In the genomic region with DNA sequence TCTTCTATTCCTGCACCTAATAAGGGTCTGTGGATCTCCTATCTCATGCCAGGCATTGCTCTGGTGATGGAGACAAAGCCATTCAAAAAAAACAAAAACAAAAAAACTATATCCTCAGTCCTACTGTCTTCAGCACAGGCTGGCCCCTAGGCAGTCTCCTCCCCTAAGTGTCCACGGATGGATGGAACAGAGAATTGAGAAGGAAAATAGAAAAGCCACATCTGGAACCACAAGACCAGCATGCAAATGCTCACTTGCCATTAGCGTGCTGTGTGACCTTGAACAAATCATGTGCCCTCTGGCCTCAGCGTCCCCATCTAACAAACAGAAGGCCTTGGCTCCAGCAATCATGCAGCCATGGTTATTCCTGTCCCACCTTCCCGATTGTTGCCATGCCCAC, we compare ENCODE assay signal across 16 cellular contexts.
DNase-seq lines count a peak whose midpoint lies in the region; ATAC-seq lines count a peak whose summit lies in the region.
"Had no signal": no experiment of that assay in that cellular context is flagged by ENCODE, and none has a peak within 500 bp of the region (broad histone marks: within the 10 kb centered on the region; RNA-seq: fewer than 3 reads in every experiment).

No MANE protein-coding gene starts in this region.

- no peak for DNase-seq in activated effector memory CD4-positive, alpha-beta T cell treated with anti-CD3 and anti-CD28 coated beads, Interleukin-2, amount 50 U/mL, for 16 hours
- DNase-seq in DMS153 (lab: John Stamatoyannopoulos, UW) (no peak), epidermal melanocyte (ENCODE audit: insufficient read length, low spot score) (no peak)
- DNase-seq in activated T-cell treated with anti-CD3 and anti-CD28 coated beads, Interleukin-2, amount 50 U/mL, for 1 hour = no peak
- DNase-seq: CD4-positive, alpha-beta memory T cell; DMS79 treated with DMSO at 0.1 percent for 48 hours; GDM1; NCI-H1092; NCI-H187; NCI-H446; Right ventricle myocardium superior; SK-N-SH had no signal

- peak; percentile 75 for ATAC-seq in GM19351 (IDR thresholded peaks at IDR 0.05; ENCODE audit: unreplicated experiment)
- ATAC-seq in HG02610 (IDR thresholded peaks at IDR 0.05; ENCODE audit: unreplicated experiment) = peak; percentile 55
- ATAC-seq in HG03442 (IDR thresholded peaks at IDR 0.05; ENCODE audit: unreplicated experiment) = peak; percentile 43
- ATAC-seq: GM23338 had no signal
